ENCODE assay signal across 37 cellular contexts in genomic region chr4:186958951-186959350, GRCh38.
"Had no signal": no experiment of that assay in that cellular context is flagged by ENCODE, and none has a peak within 500 bp of the region (broad histone marks: within the 10 kb centered on the region; RNA-seq: fewer than 3 reads in every experiment).

No MANE protein-coding gene starts in this region.

- H3K27ac ChIP-seq: adrenal gland, epithelial cell of prostate, esophagus squamous epithelium, gastrocnemius medialis, heart left ventricle, WERI-Rb-1 had no signal

- H3K4me3 Mint-ChIP-seq: activated B cell treated with CpG ODN at 0.5 μM for 24 hours; activated CD4-positive, alpha-beta memory T cell treated with anti-CD3 and anti-CD28 coated beads for 36 hours; activated CD8-positive, alpha-beta memory T cell treated with anti-CD3 and anti-CD28 coated beads, Interleukin-2, amount 10 ng/mL, durations not matched to agents 7 days and 5 days; activated CD8-positive, alpha-beta T cell treated with anti-CD3 and anti-CD28 coated beads, Interleukin-2, amount 10 ng/mL, durations not matched to agents 7 days and 5 days; activated naive CD4-positive, alpha-beta T cell treated with anti-CD3 and anti-CD28 coated beads for 36 hours; activated naive CD4-positive, alpha-beta T cell treated with anti-CD3 and anti-CD28 coated beads, Interleukin-2, amount 50 U/mL, for 24 hours; activated naive CD8-positive, alpha-beta T cell treated with anti-CD3 and anti-CD28 coated beads for 36 hours; activated naive CD8-positive, alpha-beta T cell treated with anti-CD3 and anti-CD28 coated beads, Interleukin-2, amount 50 U/mL, for 24 hours; activated T-helper 1 cell treated with anti-CD3 and anti-CD28 coated beads, Interleukin-12 subunit alpha, Interleukin-12 subunit beta, Interleukin-2, Interleukin-4 antibody, amounts not matched to agents 30 ng/mL and 10 ng/mL and 1 ng/mL, durations not matched to agents 14 hours and 24 hours and 36 hours; brain; central memory CD8-positive, alpha-beta T cell; effector memory CD8-positive, alpha-beta T cell; T-helper 17 cell; T-helper 2 cell treated with Interferon-gamma antibody and Interleukin-4, amounts not matched to agents 5 μg/mL and 100 μg/mL, for 36 hours had no signal

- H3K9me3 ChIP-seq: adrenal gland, esophagus squamous epithelium, gastrocnemius medialis had no signal

- DNase-seq: activated B cell treated with CpG ODN at 0.5 μM for 24 hours; activated CD4-positive, alpha-beta memory T cell treated with anti-CD3 and anti-CD28 coated beads for 36 hours; activated CD4-positive, alpha-beta T cell treated with anti-CD3 and anti-CD28 coated beads for 48 hours; activated CD8-positive, alpha-beta memory T cell treated with anti-CD3 and anti-CD28 coated beads, Interleukin-2, amount 10 ng/mL, durations not matched to agents 7 days and 5 days; activated CD8-positive, alpha-beta memory T cell treated with anti-CD3 and anti-CD28 coated beads, Interleukin-2, amount 50 U/mL, for 4 hours; activated CD8-positive, alpha-beta T cell treated with anti-CD3 and anti-CD28 coated beads, Interleukin-2, amount 10 ng/mL, durations not matched to agents 7 days and 5 days; activated effector memory CD4-positive, alpha-beta T cell treated with anti-CD3 and anti-CD28 coated beads, Interleukin-2, amount 50 U/mL, for 16 hours; activated naive CD4-positive, alpha-beta T cell treated with anti-CD3 and anti-CD28 coated beads for 36 hours; activated naive CD8-positive, alpha-beta T cell treated with anti-CD3 and anti-CD28 coated beads for 36 hours; activated naive CD8-positive, alpha-beta T cell treated with anti-CD3 and anti-CD28 coated beads, Interleukin-2, amount 50 U/mL, for 24 hours; activated T-cell treated with anti-CD3 and anti-CD28 coated beads, Interleukin-2, amount 50 U/mL, for 1 hour; activated T-cell treated with anti-CD3 and anti-CD28 coated beads, Interleukin-2, amount 50 U/mL, for 48 hours; adrenal gland; amygdala; aorta; cortex of kidney; dermis blood vessel endothelial cell; effector CD4-positive, alpha-beta T cell; effector memory CD8-positive, alpha-beta T cell; esophagus squamous epithelium; gastrocnemius medialis; glutamatergic neuron; heart left ventricle; T-helper 1 cell; T-helper 17 cell; T1000; WERI-Rb-1 had no signal

- H3K36me3 Mint-ChIP-seq: activated CD4-positive, alpha-beta memory T cell treated with anti-CD3 and anti-CD28 coated beads for 36 hours; activated CD8-positive, alpha-beta memory T cell treated with anti-CD3 and anti-CD28 coated beads, Interleukin-2, amount 10 ng/mL, durations not matched to agents 7 days and 5 days; activated naive CD4-positive, alpha-beta T cell treated with anti-CD3 and anti-CD28 coated beads, Interleukin-2, amount 50 U/mL, for 24 hours; activated naive CD8-positive, alpha-beta T cell treated with anti-CD3 and anti-CD28 coated beads for 36 hours; brain had no signal

- H3K36me3 ChIP-seq: adrenal gland, esophagus squamous epithelium, gastrocnemius medialis, heart left ventricle, WERI-Rb-1 had no signal

- H3K9me3 Mint-ChIP-seq: activated B cell treated with CpG ODN at 0.5 μM for 24 hours; activated naive CD4-positive, alpha-beta T cell treated with anti-CD3 and anti-CD28 coated beads for 36 hours; activated naive CD4-positive, alpha-beta T cell treated with anti-CD3 and anti-CD28 coated beads, Interleukin-2, amount 50 U/mL, for 24 hours; activated naive CD8-positive, alpha-beta T cell treated with anti-CD3 and anti-CD28 coated beads, Interleukin-2, amount 50 U/mL, for 24 hours; brain had no signal

- H3K27me3 ChIP-seq: adrenal gland, esophagus squamous epithelium, gastrocnemius medialis, heart left ventricle had no signal

- FAIRE-seq: bronchial epithelial cell, colon had no signal

- H3K4me1 ChIP-seq: adrenal gland, esophagus squamous epithelium, gastrocnemius medialis had no signal

- H3K4me3 ChIP-seq: adrenal gland, esophagus squamous epithelium, gastrocnemius medialis, heart left ventricle had no signal

- H3K4me1 Mint-ChIP-seq: activated B cell treated with CpG ODN at 0.5 μM for 24 hours; activated CD8-positive, alpha-beta memory T cell treated with anti-CD3 and anti-CD28 coated beads, Interleukin-2, amount 10 ng/mL, durations not matched to agents 7 days and 5 days; activated naive CD4-positive, alpha-beta T cell treated with anti-CD3 and anti-CD28 coated beads, Interleukin-2, amount 50 U/mL, for 24 hours; activated naive CD8-positive, alpha-beta T cell treated with anti-CD3 and anti-CD28 coated beads for 36 hours; activated naive CD8-positive, alpha-beta T cell treated with anti-CD3 and anti-CD28 coated beads, Interleukin-2, amount 50 U/mL, for 24 hours; brain; central memory CD8-positive, alpha-beta T cell; T-helper 17 cell had no signal

- H3K27ac Mint-ChIP-seq: activated B cell treated with CpG ODN at 0.5 μM for 24 hours; activated CD4-positive, alpha-beta memory T cell treated with anti-CD3 and anti-CD28 coated beads for 36 hours; activated CD8-positive, alpha-beta memory T cell treated with anti-CD3 and anti-CD28 coated beads, Interleukin-2, amount 10 ng/mL, durations not matched to agents 7 days and 5 days; activated CD8-positive, alpha-beta T cell treated with anti-CD3 and anti-CD28 coated beads, Interleukin-2, amount 10 ng/mL, durations not matched to agents 7 days and 5 days; activated naive CD4-positive, alpha-beta T cell treated with anti-CD3 and anti-CD28 coated beads for 36 hours; activated naive CD4-positive, alpha-beta T cell treated with anti-CD3 and anti-CD28 coated beads, Interleukin-2, amount 50 U/mL, for 24 hours; activated naive CD8-positive, alpha-beta T cell treated with anti-CD3 and anti-CD28 coated beads for 36 hours; activated naive CD8-positive, alpha-beta T cell treated with anti-CD3 and anti-CD28 coated beads, Interleukin-2, amount 50 U/mL, for 24 hours; activated T-helper 1 cell treated with anti-CD3 and anti-CD28 coated beads, Interleukin-12 subunit alpha, Interleukin-12 subunit beta, Interleukin-2, Interleukin-4 antibody, amounts not matched to agents 30 ng/mL and 10 ng/mL and 1 ng/mL, durations not matched to agents 14 hours and 24 hours and 36 hours; activated T-helper 2 cell treated with anti-CD3 and anti-CD28 coated beads, Interferon-gamma antibody, Interleukin-2, Interleukin-4, amounts not matched to agents 10 μg/mL and 5 μg/mL and 100 μg/mL, durations not matched to agents 14 hours and 24 hours and 36 hours; brain; effector memory CD8-positive, alpha-beta T cell; T-helper 17 cell; T-helper 2 cell treated with Interferon-gamma antibody and Interleukin-4, amounts not matched to agents 5 μg/mL and 100 μg/mL, for 36 hours had no signal

- ATAC-seq: activated CD4-positive, CD25-positive, alpha-beta regulatory T cell treated with anti-CD3 and anti-CD28 coated beads, Interleukin-2, amount 50 U/mL, for 24 hours; activated CD8-positive, alpha-beta memory T cell treated with anti-CD3 and anti-CD28 coated beads, Interleukin-2, amount 10 ng/mL, durations not matched to agents 7 days and 5 days; activated CD8-positive, alpha-beta T cell treated with anti-CD3 and anti-CD28 coated beads, Interleukin-2, amount 10 ng/mL, durations not matched to agents 7 days and 5 days; activated naive CD8-positive, alpha-beta T cell treated with anti-CD3 and anti-CD28 coated beads, Interleukin-2, amount 50 U/mL, for 24 hours; effector memory CD8-positive, alpha-beta T cell; gastrocnemius medialis; heart left ventricle; T-helper 17 cell had no signal
